11 cellular contexts compared by ENCODE assay signal in the genomic region with DNA sequence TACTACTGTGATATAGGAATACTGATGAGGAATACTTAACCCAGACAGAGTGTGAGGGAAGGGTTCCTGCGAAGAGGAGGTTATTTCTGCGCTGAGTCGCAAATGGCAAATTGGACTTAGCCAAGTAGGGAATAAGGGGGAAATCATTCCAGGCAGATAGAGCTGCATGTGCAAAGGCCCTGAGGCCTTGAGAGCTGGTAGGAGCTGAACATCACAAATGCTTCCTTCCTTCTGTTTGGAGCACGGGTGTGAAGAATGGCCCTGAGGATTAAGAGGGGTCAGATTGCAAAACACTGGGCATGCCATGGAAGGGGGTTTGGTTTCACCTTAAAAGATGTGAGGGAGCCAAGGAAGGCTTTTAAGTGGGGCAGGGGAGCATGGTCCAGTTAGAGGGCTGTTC. TPM values are rescaled to one million over a fixed set of nuclear protein-coding genes. Genes with fewer than 3 reads are reported as not detected.
DNase-seq lines count a peak whose midpoint lies in the region; FAIRE-seq and TF ChIP-seq lines count a peak whose summit lies in the region.
"Had no signal": no experiment of that assay in that cellular context is flagged by ENCODE, and none has a peak within 500 bp of the region (broad histone marks: within the 10 kb centered on the region; RNA-seq: fewer than 3 reads in every experiment).

No MANE protein-coding gene starts in this region.

- H3K27me3 Mint-ChIP-seq in activated T-helper 1 cell treated with anti-CD3 and anti-CD28 coated beads, Interleukin-12 subunit alpha, Interleukin-12 subunit beta, Interleukin-2, Interleukin-4 antibody, amounts not matched to agents 30 ng/mL and 10 ng/mL and 1 ng/mL, durations not matched to agents 14 hours and 24 hours and 36 hours (ENCODE audit: insufficient read depth): peaks cover 4% of the 10 kb centered on the region

- H3K4me1 ChIP-seq in A673 (ENCODE audit: insufficient read depth, low read length, poor library complexity, severe bottlenecking): peaks cover 92% of the 10 kb centered on the region
- peaks cover 49% of the 10 kb centered on the region for H3K4me1 ChIP-seq in keratinocyte (ENCODE audit: control insufficient read depth, extremely low read depth, insufficient read depth, low read length)
- peaks cover 45% of the 10 kb centered on the region for H3K4me1 ChIP-seq in HAP-1

- no peaks in the 10 kb centered on the region for H3K36me3 ChIP-seq in A673 (ENCODE audit: insufficient read depth, low read length, poor library complexity, severe bottlenecking)
- peaks cover 0 to under 1% of the 10 kb centered on the region in 2 experiments for H3K36me3 ChIP-seq in keratinocyte (ENCODE audit: control insufficient read depth in 2 of 2, extremely low read depth in 1 of 2, insufficient read depth in 2 of 2, low read length in 2 of 2)
- H3K36me3 ChIP-seq in HAP-1 (replicated peaks): no peaks in the 10 kb centered on the region
- H3K36me3 ChIP-seq: esophagus squamous epithelium, vagina had no signal

- H3K27ac ChIP-seq in A673 (ENCODE audit: low read depth, low read length, poor library complexity, severe bottlenecking): peak overlapping the region; percentile 93
- peak overlapping the region; percentile 94 for H3K27ac ChIP-seq in keratinocyte (ENCODE audit: control insufficient read depth, insufficient read depth, low read length)
- H3K27ac ChIP-seq: vagina had no signal

- H3K9ac ChIP-seq in keratinocyte (ENCODE audit: control insufficient read depth, extremely low read depth, insufficient read depth, low read length): no peak overlapping the region

- intact Hi-C loops in A673 (cut with micrococcal nuclease; ENCODE audit: unreplicated experiment): no loop called here
- intact Hi-C loops in activated T-helper 1 cell treated with anti-CD3 and anti-CD28 coated beads, Interleukin-12 subunit alpha, Interleukin-12 subunit beta, Interleukin-2, Interleukin-4 antibody, amounts not matched to agents 30 ng/mL and 10 ng/mL and 1 ng/mL, durations not matched to agents 14 hours and 24 hours and 36 hours (cut with micrococcal nuclease): loop anchor here (10.0 kb wide), 1 partner anchor 1216 kb away; a partner anchor contains a TSS

- H3K4me3 ChIP-seq in A673 (ENCODE audit: low read depth, low read length, poor library complexity, severe bottlenecking) (peak overlapping the region; percentile 22), keratinocyte (ENCODE audit: control insufficient read depth in 2 of 3, extremely low read depth in 1 of 3, insufficient read depth in 2 of 3, low read depth in 1 of 3, low read length in 3 of 3) (no peak overlapping the region), HAP-1 (no peak overlapping the region)
- H3K4me3 ChIP-seq: esophagus squamous epithelium, vagina had no signal

- H3K27ac Mint-ChIP-seq in activated T-helper 1 cell treated with anti-CD3 and anti-CD28 coated beads, Interleukin-12 subunit alpha, Interleukin-12 subunit beta, Interleukin-2, Interleukin-4 antibody, amounts not matched to agents 30 ng/mL and 10 ng/mL and 1 ng/mL, durations not matched to agents 14 hours and 24 hours and 36 hours: peak overlapping the region; percentile 98

- TF ChIP-seq CTCF in A673 (conservative IDR thresholded peaks at IDR 0.05; ENCODE audit: low read depth, low read length) (no peak), keratinocyte (optimal IDR thresholded peaks at IDR 0.05 in 1 of 3, IDR thresholded peaks at IDR 0.05 in 1 of 3, conservative IDR thresholded peaks at IDR 0.05 in 1 of 3; ENCODE audit: extremely low read depth in 1 of 3, insufficient read depth in 2 of 3, low read length in 3 of 3) (no peak)

- 0 out of 2 replicates have a peak, but pooled peaks have one; percentile 14 for TF ChIP-seq POLR2A in H54 (IDR thresholded peaks at IDR 0.05; ENCODE audit: low read depth, low read length)

- H3K4me2 ChIP-seq in keratinocyte (ENCODE audit: control insufficient read depth, extremely low read depth, insufficient read depth, low read depth, low read length): peak overlapping the region; percentile 91

- H4K20me1 ChIP-seq in keratinocyte (ENCODE audit: control insufficient read depth, extremely low read depth, insufficient read depth, low read length): no peaks in the 10 kb centered on the region

- POLR2A ChIA-PET in A673 (lab: Charles Lee; ENCODE audit: low non-redundant PET): no interaction called here

- DNase-seq in A673 (ENCODE audit: low spot score) (no peak), H54 (ENCODE audit: insufficient read length, low spot score) (no peak), keratinocyte (ENCODE audit: low read depth, low spot score) (no peak), NCI-H1694 treated with DMSO at 0.1 percent for 48 hours (lab: John Stamatoyannopoulos, UW) (no peak), HAP-1 (ENCODE audit: low spot score in 2 of 2) (no peak), glomerular visceral epithelial cell (ENCODE audit: extremely low spot score) (no peak)
- no peak for DNase-seq in activated T-helper 1 cell treated with anti-CD3 and anti-CD28 coated beads, Interleukin-12 subunit alpha, Interleukin-12 subunit beta, Interleukin-2, Interleukin-4 antibody, amounts not matched to agents 30 ng/mL and 10 ng/mL and 1 ng/mL, durations not matched to agents 14 hours and 24 hours and 36 hours (ENCODE audit: low spot score)
- DNase-seq in NK-92 treated with Interleukin-12 subunit alpha and Interleukin-12 subunit beta, amount 100 ng/mL, for 24 hours (lab: John Stamatoyannopoulos, UW): no peak
- DNase-seq: esophagus squamous epithelium, NCI-H2029 treated with DMSO at 0.1 percent for 48 hours had no signal

- no peaks in the 10 kb centered on the region for H3K9me1 ChIP-seq in keratinocyte (ENCODE audit: control insufficient read depth, extremely low read depth, insufficient read depth, low read length)

- H3K9me3 Mint-ChIP-seq in activated T-helper 1 cell treated with anti-CD3 and anti-CD28 coated beads, Interleukin-12 subunit alpha, Interleukin-12 subunit beta, Interleukin-2, Interleukin-4 antibody, amounts not matched to agents 30 ng/mL and 10 ng/mL and 1 ng/mL, durations not matched to agents 14 hours and 24 hours and 36 hours: peaks cover 3% of the 10 kb centered on the region

- no peak overlapping the region for H2AFZ ChIP-seq in keratinocyte (ENCODE audit: control insufficient read depth, low read length)

- no peak for FAIRE-seq in H54 (lab: Jason Lieb, UNC)
- no peak for FAIRE-seq in keratinocyte (lab: Jason Lieb, UNC)

- H3K27me3 ChIP-seq in A673 (replicated peaks; ENCODE audit: insufficient read depth, low read depth, low read length, poor library complexity) (no peaks in the 10 kb centered on the region), keratinocyte (ENCODE audit: control insufficient read depth, extremely low read depth, insufficient read depth, low read length) (no peaks in the 10 kb centered on the region), HAP-1 (ENCODE audit: low read depth) (no peaks in the 10 kb centered on the region)
- H3K27me3 ChIP-seq: esophagus squamous epithelium, vagina had no signal

- no TSS peak for BruUV-seq in A673 (replicated peaks; lab: Mats Ljungman, UMichigan)

- H3K9me3 ChIP-seq in A673 (ENCODE audit: low read depth, low read length, poor library complexity, severe bottlenecking): no peaks in the 10 kb centered on the region
- H3K9me3 ChIP-seq in keratinocyte (ENCODE audit: control insufficient read depth, low read depth, low read length): no peaks in the 10 kb centered on the region
- H3K9me3 ChIP-seq in HAP-1: no peaks in the 10 kb centered on the region
- H3K9me3 ChIP-seq: esophagus squamous epithelium, vagina had no signal

- dilution Hi-C loops in keratinocyte (cut with MboI; ENCODE audit: extremely low pct_ligation_motif_present, low sequenced_read_pairs): no loop called here

- no peaks in the 10 kb centered on the region for H3K79me2 ChIP-seq in keratinocyte (ENCODE audit: control insufficient read depth, insufficient read depth, low read length)

- H3K4me1 Mint-ChIP-seq in activated T-helper 1 cell treated with anti-CD3 and anti-CD28 coated beads, Interleukin-12 subunit alpha, Interleukin-12 subunit beta, Interleukin-2, Interleukin-4 antibody, amounts not matched to agents 30 ng/mL and 10 ng/mL and 1 ng/mL, durations not matched to agents 14 hours and 24 hours and 36 hours (ENCODE audit: low read depth): peaks cover 88% of the 10 kb centered on the region

- CTCF ChIA-PET in A673 (lab: Charles Lee): interaction anchor here (0.8 kb wide), 1 partner anchor 35 kb away, joined by 4 read pairs; no protein-coding TSS in a partner anchor

- in situ Hi-C loops in HAP-1 (cut with MboI; ENCODE audit: low sequenced_read_pairs): no loop called here

- peaks cover 16% of the 10 kb centered on the region for H3K36me3 Mint-ChIP-seq in activated T-helper 1 cell treated with anti-CD3 and anti-CD28 coated beads, Interleukin-12 subunit alpha, Interleukin-12 subunit beta, Interleukin-2, Interleukin-4 antibody, amounts not matched to agents 30 ng/mL and 10 ng/mL and 1 ng/mL, durations not matched to agents 14 hours and 24 hours and 36 hours (ENCODE audit: low read depth)

- H3K4me3 Mint-ChIP-seq in activated T-helper 1 cell treated with anti-CD3 and anti-CD28 coated beads, Interleukin-12 subunit alpha, Interleukin-12 subunit beta, Interleukin-2, Interleukin-4 antibody, amounts not matched to agents 30 ng/mL and 10 ng/mL and 1 ng/mL, durations not matched to agents 14 hours and 24 hours and 36 hours: peak overlapping the region; percentile 75

RNA-seq across cellular contexts. Expression of a gene that starts 12.4 kb away (rescaled TPM):
- total RNA-seq in A673 (2021): 25.5 and 28.2 TPM in 2 replicates
- 59.4 and 61.5 TPM in 2 replicates for total RNA-seq in activated T-helper 1 cell treated with anti-CD3 and anti-CD28 coated beads, Interleukin-12 subunit alpha, Interleukin-12 subunit beta, Interleukin-2, Interleukin-4 antibody, amounts not matched to agents 30 ng/mL and 10 ng/mL and 1 ng/mL, durations not matched to agents 14 hours and 24 hours and 36 hours
- 18.1 to 22.5 TPM (median 20.0 TPM) in 3 replicates for polyA plus RNA-seq in keratinocyte
- 27.9 TPM for polyA plus RNA-seq in keratinocyte (2011; ENCODE audit: low read depth)
- 8.6 and 9.8 TPM in 2 replicates for polyA plus RNA-seq in keratinocyte (2011; cell fraction: cytosol; rRNA removed)
- polyA plus RNA-seq in keratinocyte (2011; cell fraction: nucleus; rRNA removed): 32.8 and 33.5 TPM in 2 replicates
- polyA plus RNA-seq in keratinocyte (2012; ENCODE audit: low replicate concordance): 23.4 and 50.4 TPM in 2 replicates
- 11.6 to 12.8 TPM (median 12.6 TPM) in 3 replicates for polyA minus RNA-seq in keratinocyte
- polyA minus RNA-seq in keratinocyte (2011; cell fraction: cytosol; rRNA and poly(A)+ RNA removed): 27.2 TPM
- 23.8 and 28.0 TPM in 2 replicates for polyA minus RNA-seq in keratinocyte (2011; cell fraction: nucleus; rRNA and poly(A)+ RNA removed)
